18 cellular contexts compared by ENCODE assay signal in genomic region chr3:195869413-195870001, GRCh38. TPM values are rescaled to one million over a fixed set of nuclear protein-coding genes. Genes with fewer than 3 reads are reported as not detected.
DNase-seq lines count a peak whose midpoint lies in the region; ATAC-seq and TF ChIP-seq lines count a peak whose summit lies in the region.
"Had no signal": no experiment of that assay in that cellular context is flagged by ENCODE, and none has a peak within 500 bp of the region (broad histone marks: within the 10 kb centered on the region; RNA-seq: fewer than 3 reads in every experiment).

No MANE protein-coding gene starts in this region.

- H3K27ac ChIP-seq in RWPE2 (ENCODE audit: poor library complexity, severe bottlenecking), result peak overlapping the region; percentile 50
- H3K27ac ChIP-seq: SJSA1 had no signal

- H3K4me1 Mint-ChIP-seq in stimulated activated naive CD8-positive, alpha-beta T cell treated with anti-CD3 and anti-CD28 coated beads, Interleukin-15, amount 100 ng/mL, for 72 hours, result no peaks in the 10 kb centered on the region

- ATAC-seq in stimulated activated naive CD8-positive, alpha-beta T cell treated with anti-CD3 and anti-CD28 coated beads, Interleukin-15, amount 100 ng/mL, for 72 hours, result no peak
- ATAC-seq in stimulated activated naive CD8-positive, alpha-beta T cell treated with anti-CD3 and anti-CD28 coated beads, Interleukin-15, Interleukin-2, amounts not matched to agents 100 U/mL and 50 U/mL, for 24 hours, result no peak
- ATAC-seq in RWPE2 (ENCODE audit: low read depth), result no peak
- no peak for ATAC-seq in GM18517 (IDR thresholded peaks at IDR 0.05; ENCODE audit: unreplicated experiment)
- ATAC-seq: CD8-positive, alpha-beta T cell; K562 had no signal

- H3K4me3 ChIP-seq in RWPE2 (ENCODE audit: severe bottlenecking), result no peak overlapping the region
- H3K4me3 ChIP-seq: K562, SJSA1 had no signal

- no peaks in the 10 kb centered on the region for H3K9me3 Mint-ChIP-seq in stimulated activated naive CD8-positive, alpha-beta T cell treated with anti-CD3 and anti-CD28 coated beads, Interleukin-15, amount 100 ng/mL, for 72 hours
- H3K9me3 Mint-ChIP-seq: CD8-positive, alpha-beta T cell had no signal

- peak overlapping the region; percentile 28 to 92 for H3K27ac Mint-ChIP-seq in stimulated activated naive CD8-positive, alpha-beta T cell treated with anti-CD3 and anti-CD28 coated beads, Interleukin-15, amount 100 ng/mL, for 72 hours
- H3K27ac Mint-ChIP-seq: CD8-positive, alpha-beta T cell had no signal

- H3K27me3 ChIP-seq in RWPE2 (ENCODE audit: insufficient read depth, poor library complexity, severe bottlenecking), result no peaks in the 10 kb centered on the region
- H3K27me3 ChIP-seq: SJSA1 had no signal

- no peak overlapping the region for H3K4me3 Mint-ChIP-seq in stimulated activated naive CD8-positive, alpha-beta T cell treated with anti-CD3 and anti-CD28 coated beads, Interleukin-15, amount 100 ng/mL, for 72 hours
- H3K4me3 Mint-ChIP-seq: CD8-positive, alpha-beta T cell had no signal

- no peak for TF ChIP-seq CTCF in RWPE2 (IDR thresholded peaks at IDR 0.05; ENCODE audit: poor library complexity, severe bottlenecking)

- H3K4me1 ChIP-seq in RWPE2 (ENCODE audit: insufficient read depth, poor library complexity, severe bottlenecking), result peaks cover 7% of the 10 kb centered on the region
- H3K4me1 ChIP-seq: SJSA1 had no signal

- H3K36me3 ChIP-seq in RWPE2 (ENCODE audit: low read depth), result peaks cover 33% of the 10 kb centered on the region
- H3K36me3 ChIP-seq: SJSA1 had no signal

- H3K27me3 Mint-ChIP-seq in stimulated activated naive CD8-positive, alpha-beta T cell treated with anti-CD3 and anti-CD28 coated beads, Interleukin-15, amount 100 ng/mL, for 72 hours, result no peaks in the 10 kb centered on the region

- DNase-seq in stimulated activated naive CD8-positive, alpha-beta T cell treated with anti-CD3 and anti-CD28 coated beads, Interleukin-15, amount 100 ng/mL, for 72 hours, result no peak
- no peak for DNase-seq in stimulated activated naive CD8-positive, alpha-beta T cell treated with anti-CD3 and anti-CD28 coated beads, Interleukin-15, Interleukin-2, amounts not matched to agents 100 U/mL and 50 U/mL, for 24 hours
- DNase-seq in RWPE2 (ENCODE audit: low spot score), result peak; percentile 60
- peak; percentile 20 for DNase-seq in myocyte (ENCODE audit: low read depth)
- no peak for DNase-seq in islet precursor cell
- no peak for DNase-seq in activated T-cell treated with anti-CD3 and anti-CD28 coated beads, Interleukin-2, amount 50 U/mL, for 1 hour
- no peak for DNase-seq in C1 segment of cervical spinal cord (lab: John Stamatoyannopoulos, UW)
- DNase-seq: Calu3; CD8-positive, alpha-beta T cell; EL; NCI-H1105 treated with DMSO at 0.1 percent for 48 hours; NCI-H1694; NCI-H510A; NCI-H774 had no signal

- H3K9me3 ChIP-seq in RWPE2 (ENCODE audit: severe bottlenecking), result no peaks in the 10 kb centered on the region
- H3K9me3 ChIP-seq: SJSA1 had no signal

RNA-seq across cellular contexts. Expression of gene TNK2, which starts 38.8 kb away (rescaled TPM):
- 50.2 and 53.5 TPM in 2 replicates for total RNA-seq in myocyte
- 152 TPM for polyA plus RNA-seq in myocyte (2012)

RNA-seq across cellular contexts. Expression of gene MUC4, which starts 57.8 kb away (rescaled TPM):
- not detected in 2 replicates for total RNA-seq in myocyte
- polyA plus RNA-seq in myocyte (2012), result 0.11 TPM
- total RNA-seq: CD8-positive, alpha-beta T cell; SJSA1 had no signal
- polyA plus RNA-seq: BJ had no signal

Comparison
In these comparisons a context has a peak if more than half of its experiments do, and no peak if none do; other contexts are left out.
1. DNase-seq: peak in RWPE2 (single experiment) and myocyte (single experiment); none in stimulated activated naive CD8-positive, alpha-beta T cell treated with anti-CD3 and anti-CD28 coated beads, Interleukin-15, amount 100 ng/mL, for 72 hours (0 of 2), stimulated activated naive CD8-positive, alpha-beta T cell treated with anti-CD3 and anti-CD28 coated beads, Interleukin-15, Interleukin-2, amounts not matched to agents 100 U/mL and 50 U/mL, for 24 hours (single experiment), islet precursor cell (single experiment), activated T-cell treated with anti-CD3 and anti-CD28 coated beads, Interleukin-2, amount 50 U/mL, for 1 hour (single experiment) and C1 segment of cervical spinal cord (0 of 14).